In genomic region chr11:76768091-76769047, GRCh38 we compare ENCODE assay signal across 8 cellular contexts. TPM values are rescaled to one million over a fixed set of nuclear protein-coding genes. Genes with fewer than 3 reads are reported as not detected.
A peak's percentile ranks its signal among the peaks of the same experiment; 100 is the strongest.
DNase-seq lines count a peak whose midpoint lies in the region; ATAC-seq and TF ChIP-seq lines count a peak whose summit lies in the region.

No MANE protein-coding gene starts in this region.

- H3K4me1 ChIP-seq in Peyer's patch = peaks cover 7 to 71% (median 24%) of the 10 kb centered on the region in 4 donors

- H3K27ac ChIP-seq in Peyer's patch = peak overlapping the region; percentile 4 to 93 (median 89)

- H3K27me3 Mint-ChIP-seq in activated T-cell treated with anti-CD3 and anti-CD28 coated beads, Interleukin-2, amount 50 U/mL, for 4 hours (ENCODE audit: low read depth) = peaks cover 4% of the 10 kb centered on the region
- H3K27me3 Mint-ChIP-seq in natural killer cell (ENCODE audit: low read depth in 2 of 2) = peaks cover 0 to 12% of the 10 kb centered on the region in 2 donors

- H3K36me3 ChIP-seq in Peyer's patch = no peaks in the 10 kb centered on the region

- TF ChIP-seq CTCF in Peyer's patch (IDR thresholded peaks at IDR 0.05) = no peak
- no peak for TF ChIP-seq CTCF in natural killer cell (IDR thresholded peaks at IDR 0.05)

- intact Hi-C loops in natural killer cell (cut with micrococcal nuclease) = no loop called here

- peaks cover 29% of the 10 kb centered on the region for H3K4me1 Mint-ChIP-seq in activated T-cell treated with anti-CD3 and anti-CD28 coated beads, Interleukin-2, amount 50 U/mL, for 4 hours (ENCODE audit: low read depth)
- H3K4me1 Mint-ChIP-seq in natural killer cell = peaks cover 12 to 14% of the 10 kb centered on the region in 2 donors

- no peaks in the 10 kb centered on the region for H3K9me3 ChIP-seq in Peyer's patch

- H3K27ac Mint-ChIP-seq in natural killer cell = no peak overlapping the region

- ATAC-seq in activated T-cell treated with anti-CD3 and anti-CD28 coated beads, Interleukin-2, amount 50 U/mL, for 4 hours = peak; percentile 32 to 51
- peak in 2 of 3 donors; percentile 63 to 67 for ATAC-seq in natural killer cell
- no peak for ATAC-seq in GM18511 (IDR thresholded peaks at IDR 0.05; ENCODE audit: unreplicated experiment)
- no peak for ATAC-seq in HG03460 (IDR thresholded peaks at IDR 0.05; ENCODE audit: unreplicated experiment)

- H3K4me3 Mint-ChIP-seq in activated T-cell treated with anti-CD3 and anti-CD28 coated beads, Interleukin-2, amount 50 U/mL, for 4 hours = no peak overlapping the region
- H3K4me3 Mint-ChIP-seq in natural killer cell = no peak overlapping the region

- H3K9me3 Mint-ChIP-seq in activated T-cell treated with anti-CD3 and anti-CD28 coated beads, Interleukin-2, amount 50 U/mL, for 4 hours = no peaks in the 10 kb centered on the region
- H3K9me3 Mint-ChIP-seq in natural killer cell = no peaks in the 10 kb centered on the region

- H3K27me3 ChIP-seq in Peyer's patch = no peaks in the 10 kb centered on the region

- TF ChIP-seq POLR2A in Peyer's patch (IDR thresholded peaks at IDR 0.05) = peak; percentile 58 to 75

- peak overlapping the region in 2 of 4 donors; percentile 35 to 39 for H3K4me3 ChIP-seq in Peyer's patch

- no peaks in the 10 kb centered on the region for H3K36me3 Mint-ChIP-seq in activated T-cell treated with anti-CD3 and anti-CD28 coated beads, Interleukin-2, amount 50 U/mL, for 4 hours (ENCODE audit: insufficient read depth)
- no peaks in the 10 kb centered on the region for H3K36me3 Mint-ChIP-seq in natural killer cell

- DNase-seq in activated T-cell treated with anti-CD3 and anti-CD28 coated beads, Interleukin-2, amount 50 U/mL, for 4 hours = no peak
- DNase-seq in activated T-cell treated with anti-CD3 and anti-CD28 coated beads for 4 hours (no peak), Peyer's patch (peak in 2 of 3 donors; percentile 73 to 81), dermis microvascular lymphatic vessel endothelial cell (ENCODE audit: low read depth in 2 of 2) (peak; percentile 84 to 87), natural killer cell (no peak), GM19238 (ENCODE audit: insufficient read length, low spot score) (no peak)

RNA-seq across cellular contexts. Expression of gene TSKU, which starts 14.8 kb away (rescaled TPM):
- under 1 TPM; 0.16 to 0.38 (median 0.30) TPM for total RNA-seq in activated T-cell treated with anti-CD3 and anti-CD28 coated beads, Interleukin-2, amount 50 U/mL, for 4 hours
- total RNA-seq in Peyer's patch = 100 to 1,000 TPM in 2 of 4 donors, 10 to 100 TPM in 2; 27.2 to 152 (median 87.2) TPM
- 3.0 and 5.9 TPM in 2 replicates for total RNA-seq in dermis microvascular lymphatic vessel endothelial cell
- not detected for total RNA-seq in natural killer cell

Comparison
In these comparisons a context has a peak if more than half of its experiments do, and no peak if none do; other contexts are left out.
1. ATAC-seq: peak in activated T-cell treated with anti-CD3 and anti-CD28 coated beads, Interleukin-2, amount 50 U/mL, for 4 hours (2 of 2) and natural killer cell (2 of 3); none in GM18511 (single experiment) and HG03460 (single experiment).
2. DNase-seq: peak in Peyer's patch (2 of 3) and dermis microvascular lymphatic vessel endothelial cell (2 of 2); none in activated T-cell treated with anti-CD3 and anti-CD28 coated beads, Interleukin-2, amount 50 U/mL, for 4 hours (single experiment), activated T-cell treated with anti-CD3 and anti-CD28 coated beads for 4 hours (single experiment), natural killer cell (single experiment) and GM19238 (single experiment).